24 cellular contexts compared by ENCODE assay signal in the genomic region with DNA sequence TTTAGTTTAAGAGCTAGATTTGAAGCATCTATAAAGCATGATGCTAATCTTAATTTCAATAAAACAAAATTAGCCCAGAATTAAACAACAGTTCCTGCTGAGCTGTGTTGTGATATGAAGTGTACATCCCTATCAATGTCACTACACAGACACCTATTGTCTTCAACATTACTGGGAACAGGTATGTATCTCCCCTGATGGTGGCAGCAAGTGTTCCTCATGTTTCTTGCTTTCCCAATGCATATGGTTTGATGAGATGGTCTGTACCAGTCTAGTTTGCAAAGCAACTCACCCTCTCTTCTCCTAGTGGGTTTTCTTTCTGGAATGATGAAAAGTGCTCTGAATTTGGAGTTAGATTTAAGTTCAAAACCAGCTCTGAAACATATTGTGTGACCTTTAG. TPM values are rescaled to one million over a fixed set of nuclear protein-coding genes. Genes with fewer than 3 reads are reported as not detected.
A peak's percentile ranks its signal among the peaks of the same experiment; 100 is the strongest.
DNase-seq lines count a peak whose midpoint lies in the region; ATAC-seq, FAIRE-seq and TF ChIP-seq lines count a peak whose summit lies in the region.
"Had no signal": no experiment of that assay in that cellular context is flagged by ENCODE, and none has a peak within 500 bp of the region (broad histone marks: within the 10 kb centered on the region; RNA-seq: fewer than 3 reads in every experiment).

No MANE protein-coding gene starts in this region.

- no peak overlapping the region for H3K27ac ChIP-seq in GM12878 (ENCODE audit: control insufficient read depth, insufficient read depth)
- H3K27ac ChIP-seq: ascending aorta, gastroesophageal sphincter, prostate gland, SK-N-MC, skin epidermis, upper lobe of left lung had no signal

- H3K27me3 ChIP-seq in GM12878 (replicated peaks in 1 of 2; ENCODE audit: control insufficient read depth in 2 of 2, insufficient read depth in 2 of 2, low read length in 1 of 2), result no peaks in the 10 kb centered on the region
- H3K27me3 ChIP-seq: ascending aorta, gastroesophageal sphincter, upper lobe of left lung had no signal

- intact Hi-C loops in GM12878 (cut with micrococcal nuclease; ENCODE audit: unreplicated experiment), result loop anchor here (5.0 kb wide), 1 partner anchor 37 kb away; a partner anchor contains a TSS

- no peaks in the 10 kb centered on the region for H3K4me1 ChIP-seq in GM12878 (ENCODE audit: control insufficient read depth, insufficient read depth, low read length)
- H3K4me1 ChIP-seq: ascending aorta, gastroesophageal sphincter, prostate gland had no signal

- POLR2A ChIA-PET in GM10248 (lab: Yijun Ruan, JAX), result no interaction called here
- POLR2A ChIA-PET in GM12878 (lab: Charles Lee), result interaction anchor here (1.0 to 1.3 kb wide), 2 partner anchors 30 to 38 kb away, joined by 3 to 4 read pairs; a partner anchor contains a TSS

- ATAC-seq in GM12878 (peak; percentile 68), GM18520 (IDR thresholded peaks at IDR 0.05; ENCODE audit: unreplicated experiment) (no peak), GM21723 (IDR thresholded peaks at IDR 0.05; ENCODE audit: unreplicated experiment) (no peak)
- ATAC-seq: activated CD4-positive, CD25-positive, alpha-beta regulatory T cell treated with anti-CD3 and anti-CD28 coated beads, Interleukin-2, amount 50 U/mL, for 24 hours; activated T-cell treated with anti-CD3 and anti-CD28 coated beads, Interleukin-2, amount 50 U/mL, for 4 hours; gastroesophageal sphincter; left cardiac atrium had no signal

- H4K20me1 ChIP-seq in GM12878 (ENCODE audit: control insufficient read depth, insufficient read depth), result no peaks in the 10 kb centered on the region

- no peak overlapping the region for H3K9ac ChIP-seq in GM12878 (ENCODE audit: control insufficient read depth, insufficient read depth, low read length)

- no peak for TF ChIP-seq EP300 in GM12878 (IDR thresholded peaks at IDR 0.05; ENCODE audit: borderline replicate concordance in 1 of 2, control insufficient read depth in 1 of 2, low read depth in 2 of 2, low read length in 2 of 2)

- CTCF ChIA-PET in GM10248 (lab: Yijun Ruan, JAX), result interaction anchor here (1.2 to 1.6 kb wide), 4 partner anchors 14 to 38 kb away, joined by 4 to 11 read pairs (median 6); a partner anchor contains a TSS
- CTCF ChIA-PET in GM12878 (lab: Yijun Ruan, JAX), result interaction anchor here (0.7 to 2.5 kb wide), 13 partner anchors 10 to 123 kb away, joined by 3 to 10 read pairs (median 4); no protein-coding TSS in a partner anchor

- RAD21 ChIA-PET in GM12878 (lab: Charles Lee; ENCODE audit: unreplicated experiment), result interaction anchor here (0.8 to 2.0 kb wide), 4 partner anchors 9 to 25 kb away, joined by 3 to 8 read pairs (median 4); no protein-coding TSS in a partner anchor

- TF ChIP-seq RAD21 in GM12878 (IDR thresholded peaks at IDR 0.05; ENCODE audit: insufficient read depth, low read depth, low read length), result peak; percentile 37; the same call in 1 of the 2 replicates

- TF ChIP-seq CTCF in GM10248 (IDR thresholded peaks at IDR 0.05; ENCODE audit: control extremely low read depth, extremely low read depth, low read depth, missing control alignments) (peak; percentile 21), GM12878 (IDR thresholded peaks at IDR 0.05 in 2 of 3, conservative IDR thresholded peaks at IDR 0.05 in 1 of 3; ENCODE audit: control insufficient read depth in 2 of 3, extremely low read depth in 1 of 3, insufficient read depth in 1 of 3, low read depth in 3 of 3, low read length in 3 of 3) (peak in 1 of 3 experiments; percentile 58; a peak in 2 of 6 replicates)

- FAIRE-seq in GM18507 (lab: Jason Lieb, UNC) (peak; percentile 64), GM12878 (lab: Jason Lieb, UNC) (no peak)
- FAIRE-seq: H1 had no signal

- H3K4me3 ChIP-seq in GM12878, result no peak overlapping the region
- H3K4me3 ChIP-seq: ascending aorta, gastroesophageal sphincter, prostate gland, SK-N-MC, skin epidermis, upper lobe of left lung had no signal

- SMC1A ChIA-PET in GM12878 (lab: Charles Lee; ENCODE audit: uncharacterized antibody, unreplicated experiment), result interaction anchor here (0.9 to 3.5 kb wide), 10 partner anchors 8 to 52 kb away, joined by 3 to 35 read pairs (median 4); no protein-coding TSS in a partner anchor

- H2AFZ ChIP-seq in GM12878 (ENCODE audit: control insufficient read depth, low read depth, low read length), result no peak overlapping the region

- H3K9me3 ChIP-seq in GM12878 (replicated peaks; ENCODE audit: control insufficient read depth, insufficient read depth, low read length), result no peaks in the 10 kb centered on the region; the same call in 1 of the 3 replicates
- H3K9me3 ChIP-seq: ascending aorta, gastroesophageal sphincter, prostate gland, upper lobe of left lung had no signal

- no peak for TF ChIP-seq POLR2A in GM12878 (IDR thresholded peaks at IDR 0.05; ENCODE audit: low read depth, low read length)

- in situ Hi-C loops in GM12878 (cut with MboI), result no loop called here

- H3K4me2 ChIP-seq in GM12878 (ENCODE audit: control insufficient read depth, insufficient read depth), result no peak overlapping the region

- no TSS peak for BruUV-seq in GM12878 (replicated peaks; lab: Mats Ljungman, UMichigan)

- H3K79me2 ChIP-seq in GM12878 (ENCODE audit: control insufficient read depth, insufficient read depth, low read length), result no peaks in the 10 kb centered on the region

- DNase-seq in GM10248 (ENCODE audit: extremely low spot score), result no peak
- no peak for DNase-seq in GM18507 (ENCODE audit: extremely low spot score, insufficient read length, low read depth)
- peak; percentile 27 for DNase-seq in HT-29 (ENCODE audit: low spot score)
- DNase-seq in GM12878 (ENCODE audit: low read depth, low spot score), result no peak
- DNase-seq in activated naive CD4-positive, alpha-beta T cell treated with Interleukin-2 at 50 U/mL for 16 hours, result no peak
- DNase-seq in HCEC 1CT, result no peak
- DNase-seq: activated T-cell treated with anti-CD3 and anti-CD28 coated beads, Interleukin-2, amount 50 U/mL, for 4 hours; cerebellar nuclear complex; left cardiac atrium; midbrain; NCI-H2107; stimulated activated CD4-positive, alpha-beta T cell treated with anti-CD3 and anti-CD28 coated beads, Interleukin-4, amount 100 ng/mL, for 1 hour; T-helper 9 cell; upper lobe of left lung had no signal

- H3K36me3 ChIP-seq in GM12878 (ENCODE audit: control insufficient read depth in 2 of 2, insufficient read depth in 2 of 2, low read length in 1 of 2), result no peaks in the 10 kb centered on the region; a peak in 2 of 4 replicates
- H3K36me3 ChIP-seq: ascending aorta, gastroesophageal sphincter, prostate gland had no signal

TF ChIP-seq in GM12878, 131 proteins besides CTCF, POLR2A, EP300 and RAD21:
- TF ChIP-seq SMC3 (IDR thresholded peaks at IDR 0.05; ENCODE audit: borderline replicate concordance, low read length) (peak; percentile 17; the same call in 1 of the 2 replicates), PML (IDR thresholded peaks at IDR 0.05; ENCODE audit: low read length) (no peak)

RNA-seq across cellular contexts. Expression of a gene that starts 38.1 kb away (rescaled TPM):
- 32.6 and 40.4 TPM in 2 replicates for total RNA-seq in HT-29 (2014; rRNA removed; shearing (Covaris generic))
- 51.8 and 55.1 TPM in 2 replicates for total RNA-seq in GM12878 (2013; cell fraction: nucleolus; rRNA removed)
- total RNA-seq in GM12878 (2014; rRNA removed), result 1.5 and 1.6 TPM in 2 replicates
- total RNA-seq in GM12878 (2014; rRNA removed; fragmentation: Illumina TruSeq; extraction: Trizol), result 0.67 and 0.78 TPM in 2 replicates
- total RNA-seq in GM12878 (2021), result 1.3 and 1.9 TPM in 2 replicates
- 2.2 TPM for polyA plus RNA-seq in GM12878 (2011; ENCODE audit: low read depth)
- 110 and 170 TPM in 2 replicates for polyA plus RNA-seq in GM12878 (2011; rRNA removed)
- polyA plus RNA-seq in GM12878 (2011; cell fraction: cytosol; rRNA removed), result 42.5 and 49.2 TPM in 2 replicates
- 58.2 and 70.6 TPM in 2 replicates for polyA plus RNA-seq in GM12878 (2011; cell fraction: nucleus; rRNA removed)
- 2.7 and 5.7 TPM in 2 replicates for polyA plus RNA-seq in GM12878 (2012)
- polyA plus RNA-seq in GM12878 (2014; fragmentation: Illumina TruSeq; extraction: Trizol), result 1.2 and 2.1 TPM in 2 replicates
- polyA plus RNA-seq in GM12878 (2014; fragmentation: Nextera tagmentation; extraction: Ambion mirVana), result 1 to 10 TPM in 1 of 2 experiments, under 1 TPM in 1; 0.75 to 1.3 TPM
- 0.74 and 1.3 TPM in 2 replicates for polyA plus RNA-seq in GM12878 (2014; rRNA removed)
- polyA plus RNA-seq in GM12878 (2016; fragmentation: Nextera tagmentation; extraction: Ambion mirVana), result 1 to 10 TPM; 2.0 to 2.2 TPM
- polyA minus RNA-seq in GM12878 (2011; rRNA and poly(A)+ RNA removed), result 260 and 359 TPM in 2 replicates
- polyA minus RNA-seq in GM12878 (2011; cell fraction: cytosol; rRNA and poly(A)+ RNA removed), result 41.4 and 43.4 TPM in 2 replicates
- 56.7 and 70.8 TPM in 2 replicates for polyA minus RNA-seq in GM12878 (2011; cell fraction: nucleus; rRNA and poly(A)+ RNA removed)
- polyA plus RNA-seq: IgD-negative memory B cell had no signal
